Comparison of ENCODE assay signal across 12 cellular contexts in genomic region chr17:78725448-78726021, GRCh38. TPM values are rescaled to one million over a fixed set of nuclear protein-coding genes. Genes with fewer than 3 reads are reported as not detected.
DNase-seq lines count a peak whose midpoint lies in the region; ATAC-seq and TF ChIP-seq lines count a peak whose summit lies in the region.
"Had no signal": no experiment of that assay in that cellular context is flagged by ENCODE, and none has a peak within 500 bp of the region (broad histone marks: within the 10 kb centered on the region; RNA-seq: fewer than 3 reads in every experiment).

No MANE protein-coding gene starts in this region.

- peaks cover 87% of the 10 kb centered on the region for H3K4me1 ChIP-seq in psoas muscle
- H3K4me1 ChIP-seq: foreskin keratinocyte had no signal

- H3K36me3 ChIP-seq in psoas muscle (ENCODE audit: insufficient read depth in 1 of 2, low read depth in 1 of 2) = no peaks in the 10 kb centered on the region

- H3K27me3 Mint-ChIP-seq in activated naive CD4-positive, alpha-beta T cell treated with anti-CD3 and anti-CD28 coated beads, Interleukin-2, amount 10 ng/mL, durations not matched to agents 7 days and 5 days = no peaks in the 10 kb centered on the region

- no peak for TF ChIP-seq CTCF in psoas muscle (IDR thresholded peaks at IDR 0.05)

- CTCF ChIA-PET in activated naive CD4-positive, alpha-beta T cell treated with anti-CD3 and anti-CD28 coated beads, Interleukin-2, amount 10 ng/mL, durations not matched to agents 7 days and 5 days (lab: Charles Lee) = interaction anchor here (0.6 to 2.6 kb wide), 7 partner anchors 11 to 500 kb away, joined by 3 to 14 read pairs (median 4); no protein-coding TSS in a partner anchor

- intact Hi-C loops in psoas muscle (cut with DNase I) = no loop called here

- peaks cover 43% of the 10 kb centered on the region for H3K36me3 Mint-ChIP-seq in activated naive CD4-positive, alpha-beta T cell treated with anti-CD3 and anti-CD28 coated beads, Interleukin-2, amount 10 ng/mL, durations not matched to agents 7 days and 5 days

- no peak for DNase-seq in activated CD4-positive, CD25-positive, alpha-beta regulatory T cell treated with anti-CD3 and anti-CD28 coated beads, Interleukin-2, amount 50 U/mL, for 72 hours
- no peak for DNase-seq in activated naive CD4-positive, alpha-beta T cell treated with anti-CD3 and anti-CD28 coated beads, Interleukin-2, amount 10 ng/mL, durations not matched to agents 7 days and 5 days
- DNase-seq in psoas muscle (no peak), GM19240 (ENCODE audit: insufficient read length, low spot score) (no peak), NOMO-1 (lab: John Stamatoyannopoulos, UW; ENCODE audit: unreplicated experiment in 2 of 2) (no peak)
- DNase-seq: foreskin keratinocyte, NCI-H524 treated with DMSO at 0.1 percent for 48 hours had no signal

- H3K27me3 ChIP-seq in psoas muscle (ENCODE audit: insufficient read depth in 3 of 3, low read length in 2 of 3) = no peaks in the 10 kb centered on the region
- H3K27me3 ChIP-seq: foreskin keratinocyte, upper lobe of left lung had no signal

- peak overlapping the region; percentile 19 for H3K4me3 Mint-ChIP-seq in activated naive CD4-positive, alpha-beta T cell treated with anti-CD3 and anti-CD28 coated beads, Interleukin-2, amount 10 ng/mL, durations not matched to agents 7 days and 5 days

- no peaks in the 10 kb centered on the region for H3K9me3 Mint-ChIP-seq in activated naive CD4-positive, alpha-beta T cell treated with anti-CD3 and anti-CD28 coated beads, Interleukin-2, amount 10 ng/mL, durations not matched to agents 7 days and 5 days

- H3K27ac ChIP-seq in psoas muscle = peak overlapping the region; percentile 73
- H3K27ac ChIP-seq: 22Rv1, foreskin keratinocyte, upper lobe of left lung had no signal

- H3K4me3 ChIP-seq in psoas muscle = no peak overlapping the region
- H3K4me3 ChIP-seq: upper lobe of left lung had no signal

- 75 to 83% (median 81%) methylated on average over 6 of the region's 6 CpGs for WGBS in psoas muscle, 3 donors

- peak overlapping the region; percentile 89 for H3K27ac Mint-ChIP-seq in activated naive CD4-positive, alpha-beta T cell treated with anti-CD3 and anti-CD28 coated beads, Interleukin-2, amount 10 ng/mL, durations not matched to agents 7 days and 5 days

- peak; percentile 93 to 95 for ATAC-seq in activated CD4-positive, CD25-positive, alpha-beta regulatory T cell treated with anti-CD3 and anti-CD28 coated beads, Interleukin-2, amount 50 U/mL, for 24 hours
- peak; percentile 45 for ATAC-seq in HG03520 (IDR thresholded peaks at IDR 0.05; ENCODE audit: unreplicated experiment)
- no peak for ATAC-seq in psoas muscle
- no peak for ATAC-seq in GM18519 (IDR thresholded peaks at IDR 0.05; ENCODE audit: low FRiP score, unreplicated experiment)
- ATAC-seq: foreskin keratinocyte had no signal

- H3K4me1 Mint-ChIP-seq in activated naive CD4-positive, alpha-beta T cell treated with anti-CD3 and anti-CD28 coated beads, Interleukin-2, amount 10 ng/mL, durations not matched to agents 7 days and 5 days = peaks cover 90% of the 10 kb centered on the region

- H3K9me3 ChIP-seq in psoas muscle = no peaks in the 10 kb centered on the region
- H3K9me3 ChIP-seq: upper lobe of left lung had no signal

RNA-seq across cellular contexts. Expression of gene CYTH1, which starts 56.5 kb away (rescaled TPM):
- total RNA-seq in psoas muscle = 10 to 100 TPM; 25.6 to 40.4 (median 34.0) TPM
- 10 to 100 TPM; 18.7 to 38.0 (median 23.9) TPM for polyA plus RNA-seq in psoas muscle

Comparison
In these comparisons a context has a peak if more than half of its experiments do, and no peak if none do; other contexts are left out.
1. ATAC-seq: peak in activated CD4-positive, CD25-positive, alpha-beta regulatory T cell treated with anti-CD3 and anti-CD28 coated beads, Interleukin-2, amount 50 U/mL, for 24 hours (2 of 2) and HG03520 (single experiment); none in psoas muscle (0 of 4) and GM18519 (single experiment).